Comparison of ENCODE assay signal across 23 cellular contexts in genomic region chr4:37948542-37948941, GRCh38. TPM values are rescaled to one million over a fixed set of nuclear protein-coding genes. Genes with fewer than 3 reads are reported as not detected.
DNase-seq lines count a peak whose midpoint lies in the region; ATAC-seq and TF ChIP-seq lines count a peak whose summit lies in the region.
"Had no signal": no experiment of that assay in that cellular context is flagged by ENCODE, and none has a peak within 500 bp of the region (broad histone marks: within the 10 kb centered on the region; RNA-seq: fewer than 3 reads in every experiment).

No MANE protein-coding gene starts in this region.

- peak overlapping the region in 4 of 5 donors; percentile 23 to 51 (median 44) for H3K4me3 Mint-ChIP-seq in immature natural killer cell
- H3K4me3 Mint-ChIP-seq: activated naive CD4-positive, alpha-beta T cell treated with anti-CD3 and anti-CD28 coated beads, Interleukin-2, amount 10 ng/mL, durations not matched to agents 7 days and 5 days; CD4-positive, alpha-beta memory T cell; GM23338 had no signal

- H3K27me3 ChIP-seq in BLaER1 treated with 17β-estradiol and CSF1 and Interleukin-3, amounts not matched to agents 10 nM and 100 nM = no peaks in the 10 kb centered on the region
- H3K27me3 ChIP-seq: right lobe of liver, thyroid gland had no signal

- H3K9ac ChIP-seq in BLaER1 treated with 17β-estradiol and CSF1 and Interleukin-3, amounts not matched to agents 10 nM and 100 nM = no peak overlapping the region

- TF ChIP-seq CTCF in coronary artery (IDR thresholded peaks at IDR 0.05) = no peak

- ATAC-seq in GM18511 (IDR thresholded peaks at IDR 0.05; ENCODE audit: unreplicated experiment) = peak; percentile 84
- ATAC-seq: GM23338, right lobe of liver had no signal

- DNase-seq in KBM-7 (peak; percentile 59), immature natural killer cell (peak; percentile 10 to 19 (median 17)), coronary artery (ENCODE audit: low spot score) (no peak), SK-N-DZ (ENCODE audit: low spot score) (no peak), germinal center (ENCODE audit: low spot score) (no peak), NCI-H1105 treated with DMSO at 0.1 percent for 48 hours (lab: John Stamatoyannopoulos, UW) (no peak)
- DNase-seq: ACHN; activated CD4-positive, alpha-beta T cell treated with anti-CD3 and anti-CD28 coated beads, Interleukin-2, amount 50 U/mL, for 4 hours; activated naive CD4-positive, alpha-beta T cell treated with anti-CD3 and anti-CD28 coated beads, Interleukin-2, amount 10 ng/mL, durations not matched to agents 7 days and 5 days; CD4-positive, alpha-beta memory T cell; cerebellar nuclear complex; DMS53; effector memory CD4-positive, alpha-beta T cell; IMR-90; NCI-H1048; NCI-H2029 treated with DMSO at 0.1 percent for 48 hours; NCI-H510A treated with DMSO at 0.1 percent for 48 hours; right lobe of liver; SHP77; thyroid gland had no signal

- H3K4me3 ChIP-seq in BLaER1 treated with 17β-estradiol and CSF1 and Interleukin-3, amounts not matched to agents 10 nM and 100 nM = no peak overlapping the region
- no peak overlapping the region for H3K4me3 ChIP-seq in coronary artery
- H3K4me3 ChIP-seq: GM23338, right lobe of liver, thyroid gland had no signal

- peaks cover 0 to 16% (median 4%) of the 10 kb centered on the region in 11 experiments; a peak in 6 of 22 replicates for H3K9me3 ChIP-seq in BLaER1 treated with 17β-estradiol and CSF1 and Interleukin-3, amounts not matched to agents 10 nM and 100 nM (replicated peaks in 1 of 11)
- H3K9me3 ChIP-seq: right lobe of liver, thyroid gland had no signal

- H3K36me3 Mint-ChIP-seq in immature natural killer cell = peaks cover 3 to 24% (median 19%) of the 10 kb centered on the region in 3 donors

- no peaks in the 10 kb centered on the region for H3K9me3 Mint-ChIP-seq in immature natural killer cell
- H3K9me3 Mint-ChIP-seq: activated naive CD4-positive, alpha-beta T cell treated with anti-CD3 and anti-CD28 coated beads, Interleukin-2, amount 10 ng/mL, durations not matched to agents 7 days and 5 days; CD4-positive, alpha-beta memory T cell had no signal

- no peaks in the 10 kb centered on the region for H4K20me1 ChIP-seq in BLaER1 treated with 17β-estradiol and CSF1 and Interleukin-3, amounts not matched to agents 10 nM and 100 nM

- H3K4me1 Mint-ChIP-seq in immature natural killer cell = peaks cover 45 to 60% of the 10 kb centered on the region in 2 donors
- H3K4me1 Mint-ChIP-seq: GM23338 had no signal

- H3K36me3 ChIP-seq in BLaER1 treated with 17β-estradiol and CSF1 and Interleukin-3, amounts not matched to agents 10 nM and 100 nM = peaks cover 0 to 40% (median 22%) of the 10 kb centered on the region in 11 experiments; a peak in 14 of 22 replicates
- H3K36me3 ChIP-seq: right lobe of liver, thyroid gland had no signal

- in situ Hi-C loops in KBM-7 (cut with MboI; ENCODE audit: low pct_unique_long_range_greater_than_20kb, low sequenced_read_pairs) = no loop called here

- H3K4me1 ChIP-seq in BLaER1 treated with 17β-estradiol and CSF1 and Interleukin-3, amounts not matched to agents 10 nM and 100 nM = peaks cover 15 to 61% (median 32%) of the 10 kb centered on the region in 10 experiments
- H3K4me1 ChIP-seq: thyroid gland had no signal

- peak overlapping the region in 1 of 11 experiments; percentile 17; a peak in 1 of 22 replicates for H3K27ac ChIP-seq in BLaER1 treated with 17β-estradiol and CSF1 and Interleukin-3, amounts not matched to agents 10 nM and 100 nM
- H3K27ac ChIP-seq in coronary artery = no peak overlapping the region
- H3K27ac ChIP-seq: right lobe of liver, thyroid gland had no signal

- peak overlapping the region in 8 of 11 experiments; percentile 17 to 48 (median 40); a peak in 15 of 22 replicates for H3K4me2 ChIP-seq in BLaER1 treated with 17β-estradiol and CSF1 and Interleukin-3, amounts not matched to agents 10 nM and 100 nM
- H3K4me2 ChIP-seq: GM23338 had no signal

- peaks cover 0 to 2% (median 0%) of the 10 kb centered on the region in 3 donors for H3K27me3 Mint-ChIP-seq in immature natural killer cell (ENCODE audit: low read depth in 3 of 3)
- H3K27me3 Mint-ChIP-seq: activated naive CD4-positive, alpha-beta T cell treated with anti-CD3 and anti-CD28 coated beads, Interleukin-2, amount 10 ng/mL, durations not matched to agents 7 days and 5 days; CD4-positive, alpha-beta memory T cell had no signal

- H3K27ac Mint-ChIP-seq in immature natural killer cell = peak overlapping the region; percentile 3 to 53 (median 16)
- H3K27ac Mint-ChIP-seq: activated naive CD4-positive, alpha-beta T cell treated with anti-CD3 and anti-CD28 coated beads, Interleukin-2, amount 10 ng/mL, durations not matched to agents 7 days and 5 days; GM23338 had no signal

RNA-seq across cellular contexts. Expression of gene PTTG2, which starts 11.7 kb away (rescaled TPM):
- not detected for polyA plus RNA-seq in immature natural killer cell
- not detected in 2 replicates for polyA plus RNA-seq in SK-N-DZ (2014; cell fraction: cytosol; rRNA removed)
- polyA plus RNA-seq in SK-N-DZ (2014; cell fraction: nucleus; rRNA removed) = not detected in 2 replicates
- polyA plus RNA-seq: CD4-positive, alpha-beta memory T cell; IMR-90 had no signal

RNA-seq across cellular contexts. Expression of gene TBC1D1, which starts 57.7 kb away (rescaled TPM):
- 10 to 100 TPM; 15.2 to 33.3 (median 18.0) TPM for polyA plus RNA-seq in immature natural killer cell
- polyA plus RNA-seq in SK-N-DZ (2014; cell fraction: cytosol; rRNA removed) = 49.2 and 63.7 TPM in 2 replicates
- polyA plus RNA-seq in SK-N-DZ (2014; cell fraction: nucleus; rRNA removed) = 27.8 and 44.2 TPM in 2 replicates

Comparison
In these comparisons a context has a peak if more than half of its experiments do, and no peak if none do; other contexts are left out.
1. DNase-seq: peak in KBM-7 (single experiment) and immature natural killer cell (3 of 3); none in coronary artery (single experiment), SK-N-DZ (single experiment), germinal center (single experiment) and NCI-H1105 treated with DMSO at 0.1 percent for 48 hours (single experiment).